3 cellular contexts compared by ENCODE assay signal in genomic region chr1:112673589-112674439, GRCh38.
TF ChIP-seq lines count a peak whose summit lies in the region.

No MANE protein-coding gene starts in this region.

TF ChIP-seq in HEK293, 187 proteins besides CTCF, POLR2A, EP300 and RAD21 (continues in another document):
- TF ChIP-seq ZNF623 (tag by site-specific recombination; IDR thresholded peaks at IDR 0.05) (no peak), KLF7 (tag by site-specific recombination; IDR thresholded peaks at IDR 0.05; ENCODE audit: borderline replicate concordance) (no peak), ZNF692 (tag by site-specific recombination; IDR thresholded peaks at IDR 0.05) (no peak), HOXD13 (CRISPR knock-in tag; IDR thresholded peaks at IDR 0.05; ENCODE audit: borderline replicate concordance) (0 out of 2 replicates have a peak, but pooled peaks have one; percentile 16), ZBTB48 (tag by site-specific recombination; IDR thresholded peaks at IDR 0.05) (peak; percentile 9; the same call in 1 of the 2 replicates), KLF9 (tag by site-specific recombination; IDR thresholded peaks at IDR 0.05; ENCODE audit: low read depth) (0 out of 2 replicates have a peak, but pooled peaks have one; percentile 92), ZBTB17 (tag by site-specific recombination; IDR thresholded peaks at IDR 0.05) (no peak), PRDM1 (tag by site-specific recombination; IDR thresholded peaks at IDR 0.05) (peak; percentile 67), ZNF292 (tag by site-specific recombination; IDR thresholded peaks at IDR 0.05; ENCODE audit: borderline replicate concordance, low read depth) (no peak), ZNF513 (tag by site-specific recombination; IDR thresholded peaks at IDR 0.05) (no peak), ZNF76 (tag by site-specific recombination; IDR thresholded peaks at IDR 0.05; ENCODE audit: borderline replicate concordance, low read depth) (no peak), OSR2 (tag by site-specific recombination; IDR thresholded peaks at IDR 0.05) (no peak), ZSCAN18 (tag by site-specific recombination; IDR thresholded peaks at IDR 0.05) (no peak), ZSCAN23 (tag by site-specific recombination; IDR thresholded peaks at IDR 0.05) (no peak), ZNF521 (tag by site-specific recombination; IDR thresholded peaks at IDR 0.05) (no peak), GLIS1 (tag by site-specific recombination; IDR thresholded peaks at IDR 0.05) (0 out of 2 replicates have a peak, but pooled peaks have one; percentile 5), SCRT2 (tag by site-specific recombination; IDR thresholded peaks at IDR 0.05) (no peak), ZNF366 (tag by site-specific recombination; conservative IDR thresholded peaks at IDR 0.05) (no peak; the same call in 1 of the 2 replicates), GFI1B (tag by site-specific recombination; IDR thresholded peaks at IDR 0.05) (peak; percentile 92)

TF ChIP-seq in PFSK-1, 5 proteins besides CTCF, POLR2A, EP300 and RAD21:
- TF ChIP-seq TAF1 (IDR thresholded peaks at IDR 0.05; ENCODE audit: borderline replicate concordance, insufficient read depth, low read length) = no peak; the same call in 1 of the 2 replicates
- peak; percentile 19 for TF ChIP-seq FOXP2 (optimal IDR thresholded peaks at IDR 0.05; ENCODE audit: borderline replicate concordance, extremely low read depth, extremely low read length, insufficient read depth)
- TF ChIP-seq SIN3A (IDR thresholded peaks at IDR 0.05; ENCODE audit: borderline replicate concordance, insufficient read depth, low read length) = no peak

TF ChIP-seq in HepG2, 621 proteins besides CTCF, POLR2A, EP300 and RAD21 (continues in another document):
- TF ChIP-seq KLF9 (CRISPR knock-in tag; IDR thresholded peaks at IDR 0.05; ENCODE audit: low read depth) (peak; percentile 72; the same call in 1 of the 2 replicates), MYPOP (CRISPR knock-in tag; IDR thresholded peaks at IDR 0.05) (no peak), ZMYM3 (CRISPR knock-in tag; IDR thresholded peaks at IDR 0.05) (0 out of 2 replicates have a peak, but pooled peaks have one; percentile 27), ATF7 (IDR thresholded peaks at IDR 0.05) (no peak), ATF7 (CRISPR knock-in tag; IDR thresholded peaks at IDR 0.05) (no peak), ZNF710 (CRISPR knock-in tag; IDR thresholded peaks at IDR 0.05; ENCODE audit: borderline replicate concordance) (0 out of 2 replicates have a peak, but pooled peaks have one; percentile 53), GABPB1 (CRISPR knock-in tag; IDR thresholded peaks at IDR 0.05) (no peak), KLF13 (CRISPR knock-in tag; IDR thresholded peaks at IDR 0.05) (no peak), REST (IDR thresholded peaks at IDR 0.05; ENCODE audit: borderline replicate concordance in 1 of 2, low read depth in 1 of 2, low read length in 2 of 2) (no peak), ZNF232 (CRISPR knock-in tag; IDR thresholded peaks at IDR 0.05; ENCODE audit: borderline replicate concordance) (no peak), ZNF7 (CRISPR knock-in tag; IDR thresholded peaks at IDR 0.05) (no peak), ZNF709 (CRISPR knock-in tag; IDR thresholded peaks at IDR 0.05) (no peak), ARNT2 (CRISPR knock-in tag; IDR thresholded peaks at IDR 0.05; ENCODE audit: low read depth) (no peak; the same call in 1 of the 2 replicates), ASH2L (IDR thresholded peaks at IDR 0.05; ENCODE audit: insufficient read length, low read depth, low read length) (no peak), ZNF317 (CRISPR knock-in tag; IDR thresholded peaks at IDR 0.05) (0 out of 2 replicates have a peak, but pooled peaks have one; percentile 52), RBM22 (optimal IDR thresholded peaks at IDR 0.05; ENCODE audit: low read length) (peak; percentile 94), ZC3H13 (CRISPR knock-in tag; IDR thresholded peaks at IDR 0.05) (0 out of 2 replicates have a peak, but pooled peaks have one; percentile 21), MTA1 (CRISPR knock-in tag; IDR thresholded peaks at IDR 0.05; ENCODE audit: borderline replicate concordance) (no peak), ZNF512B (CRISPR knock-in tag; IDR thresholded peaks at IDR 0.05; ENCODE audit: borderline replicate concordance) (peak; percentile 76; the same call in 1 of the 2 replicates), ZNF737 (CRISPR knock-in tag; IDR thresholded peaks at IDR 0.05; ENCODE audit: borderline replicate concordance) (no peak), ZNF792 (CRISPR knock-in tag; IDR thresholded peaks at IDR 0.05) (0 out of 2 replicates have a peak, but pooled peaks have one; percentile 57), CREB1 (IDR thresholded peaks at IDR 0.05) (no peak), CREB1 (CRISPR knock-in tag; IDR thresholded peaks at IDR 0.05) (0 out of 2 replicates have a peak, but pooled peaks have one; percentile 47), GZF1 (CRISPR knock-in tag; IDR thresholded peaks at IDR 0.05) (0 out of 2 replicates have a peak, but pooled peaks have one; percentile 38), SOX6 (IDR thresholded peaks at IDR 0.05) (no peak), SOX6 (CRISPR knock-in tag; IDR thresholded peaks at IDR 0.05) (no peak), HNF4G (IDR thresholded peaks at IDR 0.05; ENCODE audit: borderline replicate concordance, low read depth, low read length) (no peak), HNF4G (CRISPR knock-in tag; IDR thresholded peaks at IDR 0.05; ENCODE audit: borderline replicate concordance, low read depth) (no peak), HNF1B (CRISPR knock-in tag; IDR thresholded peaks at IDR 0.05) (no peak), TCF12 (IDR thresholded peaks at IDR 0.05) (no peak), TCF12 (CRISPR knock-in tag; IDR thresholded peaks at IDR 0.05) (0 out of 2 replicates have a peak, but pooled peaks have one; percentile 56), ZNF333 (CRISPR knock-in tag; IDR thresholded peaks at IDR 0.05; ENCODE audit: borderline replicate concordance) (0 out of 2 replicates have a peak, but pooled peaks have one; percentile 16), PPARG (CRISPR knock-in tag; conservative IDR thresholded peaks at IDR 0.05) (peak; percentile 44; the same call in 1 of the 2 replicates), ZNF18 (CRISPR knock-in tag; IDR thresholded peaks at IDR 0.05; ENCODE audit: insufficient replicate concordance) (peak; percentile 51), STAT5B (CRISPR knock-in tag; IDR thresholded peaks at IDR 0.05) (0 out of 2 replicates have a peak, but pooled peaks have one; percentile 8), FOXK1 (CRISPR knock-in tag; IDR thresholded peaks at IDR 0.05; ENCODE audit: borderline replicate concordance, low read depth) (0 out of 2 replicates have a peak, but pooled peaks have one; percentile 22), NFYB (CRISPR knock-in tag; IDR thresholded peaks at IDR 0.05) (no peak), BCL6 (CRISPR knock-in tag; IDR thresholded peaks at IDR 0.05) (peak; percentile 5; the same call in 1 of the 2 replicates), ZNF691 (CRISPR knock-in tag; IDR thresholded peaks at IDR 0.05; ENCODE audit: borderline replicate concordance, low read depth) (no peak), CCDC6 (CRISPR knock-in tag; IDR thresholded peaks at IDR 0.05) (no peak), STAG1 (CRISPR knock-in tag; IDR thresholded peaks at IDR 0.05) (peak; percentile 37), CAMTA2 (CRISPR knock-in tag; IDR thresholded peaks at IDR 0.05; ENCODE audit: borderline replicate concordance) (0 out of 2 replicates have a peak, but pooled peaks have one; percentile 38), SMC3 (IDR thresholded peaks at IDR 0.05; ENCODE audit: low read length) (peak; percentile 39; the same call in 1 of the 2 replicates), YY1 (IDR thresholded peaks at IDR 0.05; ENCODE audit: insufficient read depth, insufficient replicate concordance, low read depth, low read length) (peak; percentile 23), ZNF451 (CRISPR knock-in tag; IDR thresholded peaks at IDR 0.05) (no peak), ZNF713 (CRISPR knock-in tag; IDR thresholded peaks at IDR 0.05) (no peak)
